Comparison of ENCODE assay signal across 26 cellular contexts in the genomic region with DNA sequence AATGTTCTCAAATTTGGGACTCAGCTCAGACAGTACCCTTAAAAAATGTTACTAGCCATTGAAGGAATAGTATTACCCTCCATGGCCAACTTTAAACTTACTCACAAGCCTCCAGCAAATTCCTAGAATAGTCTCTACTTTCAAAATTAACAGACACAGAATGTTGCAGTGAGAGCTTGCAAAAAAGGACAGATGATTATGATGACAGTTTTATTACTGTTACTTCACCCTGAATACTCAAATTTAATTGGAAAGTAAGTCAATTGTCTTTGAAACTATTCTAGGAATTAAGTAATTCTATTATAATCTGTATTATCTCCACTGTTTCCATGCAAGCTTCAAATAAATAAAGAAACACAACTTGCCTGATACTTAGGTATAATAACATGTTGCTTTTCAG.
"Had no signal": no experiment of that assay in that cellular context is flagged by ENCODE, and none has a peak within 500 bp of the region (broad histone marks: within the 10 kb centered on the region; RNA-seq: fewer than 3 reads in every experiment).

No MANE protein-coding gene starts in this region.

- H3K36me3 ChIP-seq: adrenal gland, breast epithelium had no signal

- H3K4me1 ChIP-seq: adrenal gland, body of pancreas, breast epithelium had no signal

- ATAC-seq: activated CD8-positive, alpha-beta T cell treated with anti-CD3 and anti-CD28 coated beads for 36 hours; activated T-cell treated with anti-CD3 and anti-CD28 coated beads, Interleukin-2, amount 50 U/mL, for 72 hours; activated T-helper 17 cell treated with anti-CD3 and anti-CD28 coated beads, Interleukin-2, amount 50 U/mL, for 72 hours; body of pancreas; Right ventricle myocardium inferior had no signal

- H3K4me3 ChIP-seq: adrenal gland, body of pancreas, breast epithelium, PC-9 had no signal

- H3K9me3 ChIP-seq: adrenal gland, body of pancreas, breast epithelium had no signal

- H3K27ac ChIP-seq: adrenal gland, body of pancreas, breast epithelium, PC-9, RWPE1 had no signal

- DNase-seq: activated CD4-positive, alpha-beta T cell treated with anti-CD3 and anti-CD28 coated beads, Interleukin-2, amount 10 ng/mL, durations not matched to agents 24 days and 14 days; activated CD4-positive, alpha-beta T cell treated with anti-CD3 and anti-CD28 coated beads, Interleukin-2, amount 50 U/mL, for 4 hours; activated CD8-positive, alpha-beta T cell treated with anti-CD3 and anti-CD28 coated beads for 36 hours; activated gamma-delta T cell; activated naive CD4-positive, alpha-beta T cell treated with Interleukin-2 at 50 U/mL for 16 hours; activated naive CD8-positive, alpha-beta T cell treated with anti-CD3 and anti-CD28 coated beads, Interleukin-2, amount 10 ng/mL, durations not matched to agents 7 days and 5 days; activated T-cell treated with anti-CD3 and anti-CD28 coated beads, Interleukin-2, amount 50 U/mL, for 1 hour; activated T-cell treated with anti-CD3 and anti-CD28 coated beads, Interleukin-2, amount 50 U/mL, for 72 hours; adrenal gland; body of pancreas; MM.1S; MV-4-11; NCI-H1092 treated with DMSO at 0.1 percent for 48 hours; NCI-H1417; NCI-H187 treated with DMSO at 0.1 percent for 48 hours; NCI-H2081; NCI-H226; NCI-H446 treated with DMSO at 0.1 percent for 48 hours; NCI-H524 treated with DMSO at 0.1 percent for 48 hours; PC-9; SIG-M5; T1000 had no signal

- H3K27me3 ChIP-seq: adrenal gland, body of pancreas, breast epithelium had no signal
